Comparison of ENCODE assay signal across 14 cellular contexts in the genomic region with DNA sequence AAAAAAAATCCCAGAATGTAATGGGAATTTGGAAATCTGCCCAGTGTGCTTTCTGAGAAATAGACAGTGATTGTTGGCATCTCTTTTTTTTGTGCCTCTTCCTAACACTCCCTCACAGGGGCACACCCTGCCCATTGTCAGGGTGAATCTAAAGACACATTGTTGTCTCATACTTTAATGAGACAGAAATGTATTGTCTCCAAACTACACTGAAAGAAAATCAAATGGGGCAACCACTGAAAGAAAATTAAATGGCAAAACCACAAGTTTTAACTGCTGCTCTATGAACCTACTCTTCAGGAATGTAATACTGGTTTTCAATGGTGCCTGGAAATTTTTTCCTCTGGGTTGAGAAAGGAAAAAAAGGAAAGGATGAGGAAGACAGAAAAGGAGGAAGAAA. TPM values are rescaled to one million over a fixed set of nuclear protein-coding genes. Genes with fewer than 3 reads are reported as not detected.
DNase-seq lines count a peak whose midpoint lies in the region; ATAC-seq and TF ChIP-seq lines count a peak whose summit lies in the region.
"Had no signal": no experiment of that assay in that cellular context is flagged by ENCODE, and none has a peak within 500 bp of the region (broad histone marks: within the 10 kb centered on the region; RNA-seq: fewer than 3 reads in every experiment).

No MANE protein-coding gene starts in this region.

- peaks cover 0 to 4% (median 0%) of the 10 kb centered on the region in 5 donors for H3K27me3 Mint-ChIP-seq in naive thymus-derived CD4-positive, alpha-beta T cell
- H3K27me3 Mint-ChIP-seq: activated CD4-positive, alpha-beta memory T cell treated with anti-CD3 and anti-CD28 coated beads for 36 hours had no signal

- no peaks in the 10 kb centered on the region for H3K9me3 Mint-ChIP-seq in naive thymus-derived CD4-positive, alpha-beta T cell
- H3K9me3 Mint-ChIP-seq: activated CD4-positive, alpha-beta memory T cell treated with anti-CD3 and anti-CD28 coated beads for 36 hours had no signal

- H2AFZ ChIP-seq in PC-3 (ENCODE audit: low read length): no peak overlapping the region

- H3K4me1 ChIP-seq in PC-3 (ENCODE audit: insufficient read depth, low read length) (peaks cover 79% of the 10 kb centered on the region), spleen (no peaks in the 10 kb centered on the region)
- no peaks in the 10 kb centered on the region for H3K4me1 ChIP-seq in naive thymus-derived CD4-positive, alpha-beta T cell (ENCODE audit: control insufficient read depth in 2 of 2, insufficient read depth in 2 of 2, low read length in 2 of 2)

- peak overlapping the region; percentile 68 for H3K4me2 ChIP-seq in PC-3 (ENCODE audit: low read length)

- H3K79me2 ChIP-seq in PC-3 (ENCODE audit: low read length): no peaks in the 10 kb centered on the region

- peak overlapping the region; percentile 89 for H3K27ac ChIP-seq in PC-3 (ENCODE audit: low read length)
- H3K27ac ChIP-seq in naive thymus-derived CD4-positive, alpha-beta T cell (ENCODE audit: low read depth, low read length): no peak overlapping the region
- H3K27ac ChIP-seq in spleen: no peak overlapping the region

- no peak overlapping the region for H3K27ac Mint-ChIP-seq in naive thymus-derived CD4-positive, alpha-beta T cell
- H3K27ac Mint-ChIP-seq: activated CD4-positive, alpha-beta memory T cell treated with anti-CD3 and anti-CD28 coated beads for 36 hours had no signal

- intact Hi-C loops in PC-3 (cut with micrococcal nuclease): loop anchor here (1.0 to 5.0 kb wide), 2 partner anchors 43 to 105 kb away; partner anchors contain the start of gene GLS
- intact Hi-C loops in naive thymus-derived CD4-positive, alpha-beta T cell (cut with micrococcal nuclease): no loop called here
- intact Hi-C loops in spleen (cut with DNase I; ENCODE audit: low total_unique reads): no loop called here

- BruUV-seq in PC-3 (replicated peaks; lab: Mats Ljungman, UMichigan): no TSS peak

- H3K4me3 ChIP-seq in PC-3 (ENCODE audit: low read length) (no peak overlapping the region), epithelial cell of esophagus (ENCODE audit: low read length) (no peak overlapping the region), spleen (no peak overlapping the region)
- no peak overlapping the region for H3K4me3 ChIP-seq in naive thymus-derived CD4-positive, alpha-beta T cell (ENCODE audit: low read length)

- H4K20me1 ChIP-seq in PC-3 (ENCODE audit: low read length): no peaks in the 10 kb centered on the region

- no peaks in the 10 kb centered on the region for H3K9me2 ChIP-seq in PC-3 (replicated peaks; ENCODE audit: low read length)

- H3K9me3 ChIP-seq in PC-3 (ENCODE audit: low read length): no peaks in the 10 kb centered on the region
- no peaks in the 10 kb centered on the region for H3K9me3 ChIP-seq in naive thymus-derived CD4-positive, alpha-beta T cell (ENCODE audit: control insufficient read depth in 2 of 3, low read length in 3 of 3)
- H3K9me3 ChIP-seq in spleen: no peaks in the 10 kb centered on the region

- no peak for TF ChIP-seq POLR2A in spleen (IDR thresholded peaks at IDR 0.05)

- H3F3A ChIP-seq in PC-3 (ENCODE audit: low read length, unreplicated experiment): peaks cover 16% of the 10 kb centered on the region

- CTCF ChIA-PET in PC-3 (lab: Charles Lee): no interaction called here
- CTCF ChIA-PET in naive thymus-derived CD4-positive, alpha-beta T cell (lab: Charles Lee): no interaction called here

- H3K36me3 ChIP-seq in PC-3 (ENCODE audit: low read depth, low read length): no peaks in the 10 kb centered on the region
- no peaks in the 10 kb centered on the region for H3K36me3 ChIP-seq in naive thymus-derived CD4-positive, alpha-beta T cell (ENCODE audit: control insufficient read depth in 2 of 3, insufficient read depth in 3 of 3, low read length in 3 of 3)
- H3K36me3 ChIP-seq in spleen: no peaks in the 10 kb centered on the region

- DNase-seq in GM03348 (ENCODE audit: low spot score) (peak; percentile 48), PC-3 (peak; percentile 90), epithelial cell of esophagus (ENCODE audit: low read depth) (peak; percentile 53), pons (ENCODE audit: low spot score) (peak; percentile 78), spleen (no peak), NK-92 (lab: John Stamatoyannopoulos, UW; ENCODE audit: unreplicated experiment) (no peak), NOMO-1 treated with DMSO at 0.1 percent for 48 hours (lab: John Stamatoyannopoulos, UW; ENCODE audit: unreplicated experiment) (no peak)
- DNase-seq in naive thymus-derived CD4-positive, alpha-beta T cell: no peak
- DNase-seq: activated CD4-positive, alpha-beta memory T cell treated with anti-CD3 and anti-CD28 coated beads for 36 hours; activated gamma-delta T cell treated with Interleukin-2 at 50 U/mL for 16 hours; NCI-H1092 treated with DMSO at 0.1 percent for 48 hours; NK-92 treated with Interleukin-12 subunit alpha and Interleukin-12 subunit beta, amount 100 ng/mL, for 24 hours; stimulated activated naive CD4-positive, alpha-beta T cell treated with Interleukin-2 at 50 U/mL for 16 hours; T-helper 1 cell had no signal

- H3K9ac ChIP-seq in PC-3 (ENCODE audit: low read length): peak overlapping the region; percentile 54

- POLR2A ChIA-PET in PC-3 (lab: Charles Lee; ENCODE audit: unreplicated experiment): no interaction called here
- POLR2A ChIA-PET in naive thymus-derived CD4-positive, alpha-beta T cell (lab: Charles Lee): no interaction called here

- peaks cover 2 to 12% (median 8%) of the 10 kb centered on the region in 5 donors for H3K36me3 Mint-ChIP-seq in naive thymus-derived CD4-positive, alpha-beta T cell
- H3K36me3 Mint-ChIP-seq: activated CD4-positive, alpha-beta memory T cell treated with anti-CD3 and anti-CD28 coated beads for 36 hours had no signal

- peaks cover 0 to 2% (median 0%) of the 10 kb centered on the region in 7 donors for H3K4me1 Mint-ChIP-seq in naive thymus-derived CD4-positive, alpha-beta T cell

- TF ChIP-seq CTCF in PC-3 (conservative IDR thresholded peaks at IDR 0.05; ENCODE audit: low read depth, low read length) (no peak), epithelial cell of esophagus (IDR thresholded peaks at IDR 0.05; ENCODE audit: insufficient read depth, low read depth, low read length, missing control alignments) (no peak), spleen (IDR thresholded peaks at IDR 0.05 in 8 of 11, conservative IDR thresholded peaks at IDR 0.05 in 3 of 11) (no peak)

- H3K4me3 Mint-ChIP-seq in naive thymus-derived CD4-positive, alpha-beta T cell: no peak overlapping the region
- H3K4me3 Mint-ChIP-seq: activated CD4-positive, alpha-beta memory T cell treated with anti-CD3 and anti-CD28 coated beads for 36 hours had no signal

- ATAC-seq in PC-3: peak; percentile 53
- ATAC-seq in naive thymus-derived CD4-positive, alpha-beta T cell: no peak

- H3K27me3 ChIP-seq in PC-3 (ENCODE audit: low read length) (no peaks in the 10 kb centered on the region), spleen (replicated peaks in 1 of 7) (no peaks in the 10 kb centered on the region)
- no peaks in the 10 kb centered on the region for H3K27me3 ChIP-seq in naive thymus-derived CD4-positive, alpha-beta T cell (ENCODE audit: control insufficient read depth in 2 of 2, insufficient read depth in 2 of 2, low read length in 2 of 2)

RNA-seq across cellular contexts. Expression of gene GLS, which starts 43.2 kb away (rescaled TPM):
- total RNA-seq in PC-3 (2014; rRNA removed): 67.4 and 71.9 TPM in 2 replicates
- 100 to 1,000 TPM; 167 to 234 (median 202) TPM for total RNA-seq in naive thymus-derived CD4-positive, alpha-beta T cell
- 10 to 100 TPM; 34.6 to 47.9 TPM for polyA plus RNA-seq in naive thymus-derived CD4-positive, alpha-beta T cell
- 100 to 1,000 TPM; 141 to 254 (median 211) TPM for total RNA-seq in spleen
- polyA plus RNA-seq in spleen: 10 to 100 TPM; 42.3 to 55.9 (median 43.6) TPM

Comparison
In these comparisons a context has a peak if more than half of its experiments do, and no peak if none do; other contexts are left out.
1. DNase-seq: peak in GM03348 (single experiment), PC-3 (single experiment), epithelial cell of esophagus (single experiment) and pons (single experiment); none in naive thymus-derived CD4-positive, alpha-beta T cell (0 of 9), spleen (single experiment), NK-92 (single experiment) and NOMO-1 treated with DMSO at 0.1 percent for 48 hours (single experiment).